ENCODE assay signal across 1 cellular context in genomic region chr17:77734371-77735050, GRCh38.
TF ChIP-seq lines count a peak whose summit lies in the region.

No MANE protein-coding gene starts in this region.

TF ChIP-seq in K562, 482 proteins besides CTCF, POLR2A, EP300 and RAD21 (continued from another document):
- TF ChIP-seq, protein P1, sequence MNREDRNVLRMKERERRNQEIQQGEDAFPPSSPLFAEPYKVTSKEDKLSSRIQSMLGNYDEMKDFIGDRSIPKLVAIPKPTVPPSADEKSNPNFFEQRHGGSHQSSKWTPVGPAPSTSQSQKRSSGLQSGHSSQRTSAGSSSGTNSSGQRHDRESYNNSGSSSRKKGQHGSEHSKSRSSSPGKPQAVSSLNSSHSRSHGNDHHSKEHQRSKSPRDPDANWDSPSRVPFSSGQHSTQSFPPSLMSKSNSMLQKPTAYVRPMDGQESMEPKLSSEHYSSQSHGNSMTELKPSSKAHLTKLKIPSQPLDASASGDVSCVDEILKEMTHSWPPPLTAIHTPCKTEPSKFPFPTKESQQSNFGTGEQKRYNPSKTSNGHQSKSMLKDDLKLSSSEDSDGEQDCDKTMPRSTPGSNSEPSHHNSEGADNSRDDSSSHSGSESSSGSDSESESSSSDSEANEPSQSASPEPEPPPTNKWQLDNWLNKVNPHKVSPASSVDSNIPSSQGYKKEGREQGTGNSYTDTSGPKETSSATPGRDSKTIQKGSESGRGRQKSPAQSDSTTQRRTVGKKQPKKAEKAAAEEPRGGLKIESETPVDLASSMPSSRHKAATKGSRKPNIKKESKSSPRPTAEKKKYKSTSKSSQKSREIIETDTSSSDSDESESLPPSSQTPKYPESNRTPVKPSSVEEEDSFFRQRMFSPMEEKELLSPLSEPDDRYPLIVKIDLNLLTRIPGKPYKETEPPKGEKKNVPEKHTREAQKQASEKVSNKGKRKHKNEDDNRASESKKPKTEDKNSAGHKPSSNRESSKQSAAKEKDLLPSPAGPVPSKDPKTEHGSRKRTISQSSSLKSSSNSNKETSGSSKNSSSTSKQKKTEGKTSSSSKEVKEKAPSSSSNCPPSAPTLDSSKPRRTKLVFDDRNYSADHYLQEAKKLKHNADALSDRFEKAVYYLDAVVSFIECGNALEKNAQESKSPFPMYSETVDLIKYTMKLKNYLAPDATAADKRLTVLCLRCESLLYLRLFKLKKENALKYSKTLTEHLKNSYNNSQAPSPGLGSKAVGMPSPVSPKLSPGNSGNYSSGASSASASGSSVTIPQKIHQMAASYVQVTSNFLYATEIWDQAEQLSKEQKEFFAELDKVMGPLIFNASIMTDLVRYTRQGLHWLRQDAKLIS (CRISPR knock-in tag; IDR thresholded peaks at IDR 0.05), result no peak
- TF ChIP-seq SIRT6 (IDR thresholded peaks at IDR 0.05; ENCODE audit: low read depth, low read length) (no peak), ZFP1 (CRISPR knock-in tag; IDR thresholded peaks at IDR 0.05) (no peak)
